In genomic region chr12:112107728-112108447, GRCh38 we compare ENCODE assay signal across 8 cellular contexts. TPM values are rescaled to one million over a fixed set of nuclear protein-coding genes. Genes with fewer than 3 reads are reported as not detected.
DNase-seq lines count a peak whose midpoint lies in the region; ATAC-seq and FAIRE-seq lines count a peak whose summit lies in the region.

No MANE protein-coding gene starts in this region.

- H3K36me3 Mint-ChIP-seq in activated CD4-positive, alpha-beta T cell treated with anti-CD3 and anti-CD28 coated beads for 36 hours (ENCODE audit: low read depth), result peaks cover 36% of the 10 kb centered on the region

- WGBS in small intestine, 3 donors, result 1% methylated on average over 22 to 23 of the region's 23 CpGs

- no peaks in the 10 kb centered on the region for H3K27me3 ChIP-seq in adipocyte (replicated peaks; ENCODE audit: control insufficient read depth, insufficient read depth, low read length)
- H3K27me3 ChIP-seq in iPS-20b (ENCODE audit: insufficient read depth, low read length), result no peaks in the 10 kb centered on the region
- no peaks in the 10 kb centered on the region for H3K27me3 ChIP-seq in small intestine (ENCODE audit: control insufficient read depth in 2 of 2, insufficient read depth in 2 of 2, low read length in 2 of 2)

- peak overlapping the region; percentile 94 for H3K27ac Mint-ChIP-seq in activated CD4-positive, alpha-beta T cell treated with anti-CD3 and anti-CD28 coated beads for 36 hours

- no peaks in the 10 kb centered on the region for H3K36me3 ChIP-seq in adipocyte (ENCODE audit: control insufficient read depth, insufficient read depth, low read length, severe bottlenecking)
- peaks cover 25% of the 10 kb centered on the region for H3K36me3 ChIP-seq in iPS-20b (ENCODE audit: insufficient read depth, low read depth, low read length)
- no peaks in the 10 kb centered on the region for H3K36me3 ChIP-seq in small intestine (ENCODE audit: control insufficient read depth in 2 of 2, insufficient read depth in 2 of 2, low read length in 2 of 2)

- H3K27me3 Mint-ChIP-seq in activated CD4-positive, alpha-beta T cell treated with anti-CD3 and anti-CD28 coated beads for 36 hours, result no peaks in the 10 kb centered on the region

- ATAC-seq in activated CD4-positive, alpha-beta T cell treated with anti-CD3 and anti-CD28 coated beads for 36 hours, result no peak
- ATAC-seq in HG03175 (IDR thresholded peaks at IDR 0.05; ENCODE audit: unreplicated experiment), result no peak
- ATAC-seq in HG03280 (IDR thresholded peaks at IDR 0.05; ENCODE audit: unreplicated experiment), result no peak

- FAIRE-seq in small intestine (lab: Jason Lieb, UNC), result no peak

- POLR2A ChIA-PET in activated CD4-positive, alpha-beta T cell treated with anti-CD3 and anti-CD28 coated beads for 36 hours (lab: Charles Lee), result interaction anchor here (0.7 to 3.3 kb wide), 7 partner anchors 10 to 94 kb away, joined by 3 to 26 read pairs (median 4); partner anchors contain the start of gene TRAFD1

- H3K4me3 ChIP-seq in adipocyte (ENCODE audit: low read length) (peak overlapping the region; percentile 89), iPS-20b (ENCODE audit: low read length) (peak overlapping the region; percentile 95), small intestine (ENCODE audit: low read depth in 1 of 2, low read length in 2 of 2) (peak overlapping the region; percentile 85 to 94)

- H3K9ac ChIP-seq in adipocyte (ENCODE audit: low read length), result peak overlapping the region; percentile 97
- peak overlapping the region; percentile 97 for H3K9ac ChIP-seq in iPS-20b (ENCODE audit: low read depth, low read length)

- CTCF ChIA-PET in activated CD4-positive, alpha-beta T cell treated with anti-CD3 and anti-CD28 coated beads for 36 hours (lab: Charles Lee), result interaction anchor here (0.6 to 2.2 kb wide), 8 partner anchors 8 to 279 kb away, joined by 3 to 10 read pairs (median 4); partner anchors contain the start of gene TRAFD1

- H3K4me1 Mint-ChIP-seq in activated CD4-positive, alpha-beta T cell treated with anti-CD3 and anti-CD28 coated beads for 36 hours, result peaks cover 60% of the 10 kb centered on the region

- H3K27ac ChIP-seq in iPS-20b (ENCODE audit: low read length) (peak overlapping the region; percentile 79), small intestine (ENCODE audit: low read depth in 1 of 2, low read length in 1 of 2) (peak overlapping the region; percentile 70 to 97)

- DNase-seq in activated CD4-positive, alpha-beta T cell treated with anti-CD3 and anti-CD28 coated beads for 36 hours, result peak; percentile 54
- no peak for DNase-seq in activated CD4-positive, alpha-beta T cell treated with anti-CD3 and anti-CD28 coated beads, Interleukin-2, amount 50 U/mL, for 4 hours
- DNase-seq in NAMALWA (ENCODE audit: low spot score) (peak; percentile 68), adipocyte (ENCODE audit: low read depth) (peak; percentile 58), small intestine (no peak)

- H3K4me1 ChIP-seq in adipocyte (ENCODE audit: control insufficient read depth, insufficient read depth, low read length) (peaks cover 24% of the 10 kb centered on the region), iPS-20b (ENCODE audit: insufficient read depth, low read length) (peaks cover 23% of the 10 kb centered on the region; the same call in 1 of the 2 replicates), small intestine (ENCODE audit: control insufficient read depth in 2 of 2, insufficient read depth in 1 of 2, low read depth in 1 of 2, low read length in 1 of 2) (no peaks in the 10 kb centered on the region)

- H3K9me3 Mint-ChIP-seq in activated CD4-positive, alpha-beta T cell treated with anti-CD3 and anti-CD28 coated beads for 36 hours (ENCODE audit: low read depth), result no peaks in the 10 kb centered on the region

- peak overlapping the region; percentile 97 for H3K4me3 Mint-ChIP-seq in activated CD4-positive, alpha-beta T cell treated with anti-CD3 and anti-CD28 coated beads for 36 hours

- no peaks in the 10 kb centered on the region for H3K9me3 ChIP-seq in adipocyte (ENCODE audit: control insufficient read depth, low read length)
- H3K9me3 ChIP-seq in iPS-20b (ENCODE audit: insufficient read depth, low read depth, low read length), result no peaks in the 10 kb centered on the region
- no peaks in the 10 kb centered on the region for H3K9me3 ChIP-seq in small intestine (ENCODE audit: control insufficient read depth, low read depth)

- intact Hi-C loops in activated CD4-positive, alpha-beta T cell treated with anti-CD3 and anti-CD28 coated beads for 36 hours (cut with DNase I, micrococcal nuclease), result loop anchor here (1.0 to 5.0 kb wide), 7 partner anchors 12 to 701 kb away; partner anchors contain the start of genes ERP29 (in 2 of the 2), TMEM116 (in 2 of the 2), HECTD4 (in 1 of the 2) and MAPKAPK5 (in 1 of the 2)

RNA-seq across cellular contexts. Expression of gene NAA25, which starts 0.7 kb away (rescaled TPM):
- total RNA-seq in activated CD4-positive, alpha-beta T cell treated with anti-CD3 and anti-CD28 coated beads for 36 hours, result 10 to 100 TPM; 50.9 to 58.5 TPM
- polyA plus RNA-seq in small intestine, result 1 to 10 TPM; 2.4 to 5.4 (median 3.1) TPM

RNA-seq across cellular contexts. Expression of gene TRAFD1, which starts 17.5 kb away (rescaled TPM):
- 10 to 100 TPM; 52.5 to 54.1 TPM for total RNA-seq in activated CD4-positive, alpha-beta T cell treated with anti-CD3 and anti-CD28 coated beads for 36 hours
- 10 to 100 TPM; 16.5 to 17.9 (median 17.8) TPM for polyA plus RNA-seq in small intestine

Comparison
In these comparisons a context has a peak if more than half of its experiments do, and no peak if none do; other contexts are left out.
1. DNase-seq: peak in activated CD4-positive, alpha-beta T cell treated with anti-CD3 and anti-CD28 coated beads for 36 hours (single experiment), NAMALWA (single experiment) and adipocyte (single experiment); none in activated CD4-positive, alpha-beta T cell treated with anti-CD3 and anti-CD28 coated beads, Interleukin-2, amount 50 U/mL, for 4 hours (0 of 2) and small intestine (single experiment).
2. Peak in every context shown above with its lines, with median percentiles within 50 percentile points of each other: H3K4me3 ChIP-seq.